13 cellular contexts compared by ENCODE assay signal in genomic region chr2:31239842-31240198, GRCh38. TPM values are rescaled to one million over a fixed set of nuclear protein-coding genes. Genes with fewer than 3 reads are reported as not detected.
DNase-seq lines count a peak whose midpoint lies in the region; ATAC-seq and TF ChIP-seq lines count a peak whose summit lies in the region.
"Had no signal": no experiment of that assay in that cellular context is flagged by ENCODE, and none has a peak within 500 bp of the region (broad histone marks: within the 10 kb centered on the region; RNA-seq: fewer than 3 reads in every experiment).

No MANE protein-coding gene starts in this region.

- CTCF ChIA-PET in mammary epithelial cell (lab: Charles Lee; ENCODE audit: low non-redundant PET): no interaction called here

- H3K4me1 Mint-ChIP-seq in neural progenitor cell: peaks cover 14% of the 10 kb centered on the region

- H3K36me3 Mint-ChIP-seq in neural progenitor cell: no peaks in the 10 kb centered on the region

- peak overlapping the region; percentile 81 for H2AFZ ChIP-seq in mammary epithelial cell (ENCODE audit: low read depth, low read length)
- H2AFZ ChIP-seq in neural progenitor cell (replicated peaks): no peak overlapping the region

- H3K27me3 Mint-ChIP-seq in neural progenitor cell (ENCODE audit: insufficient read depth, low read depth): peaks cover 4% of the 10 kb centered on the region
- H3K27me3 Mint-ChIP-seq: CD4-positive, alpha-beta T cell had no signal

- H3K27me3 ChIP-seq in mammary epithelial cell (ENCODE audit: insufficient read depth, low read length): no peaks in the 10 kb centered on the region
- peaks cover 0 to 2% (median 0%) of the 10 kb centered on the region in 3 donors for H3K27me3 ChIP-seq in psoas muscle (ENCODE audit: insufficient read depth in 3 of 3, low read length in 2 of 3)
- peaks cover 5% of the 10 kb centered on the region for H3K27me3 ChIP-seq in H7 (ENCODE audit: control insufficient read depth, insufficient read depth, low read length)
- H3K27me3 ChIP-seq in neural progenitor cell: peaks cover 6% of the 10 kb centered on the region
- H3K27me3 ChIP-seq: ovary had no signal

- ATAC-seq in psoas muscle: peak; percentile 87 to 94 (median 90)

- intact Hi-C loops in mammary epithelial cell (cut with micrococcal nuclease): loop anchor here (2.0 to 10.0 kb wide), 2 partner anchors 13 to 485 kb away; no protein-coding TSS in a partner anchor
- intact Hi-C loops in psoas muscle (cut with DNase I): loop anchor here (2.0 to 5.0 kb wide), 2 partner anchors 92 to 97 kb away; no protein-coding TSS in a partner anchor

- no peak overlapping the region for H3K9ac ChIP-seq in mammary epithelial cell (ENCODE audit: insufficient read depth, low read length)
- no peak overlapping the region for H3K9ac ChIP-seq in neural progenitor cell

- TF ChIP-seq CTCF in mammary epithelial cell (conservative IDR thresholded peaks at IDR 0.05 in 1 of 2, IDR thresholded peaks at IDR 0.05 in 1 of 2; ENCODE audit: extremely low read depth in 1 of 2, insufficient read depth in 1 of 2, low read depth in 1 of 2, low read length in 2 of 2) (no peak), psoas muscle (IDR thresholded peaks at IDR 0.05) (no peak), neural progenitor cell (IDR thresholded peaks at IDR 0.05) (no peak)

- peaks cover 31% of the 10 kb centered on the region for H3K4me1 ChIP-seq in mammary epithelial cell (ENCODE audit: insufficient read depth, low read length)
- peaks cover 38% of the 10 kb centered on the region for H3K4me1 ChIP-seq in psoas muscle
- H3K4me1 ChIP-seq in neural progenitor cell: peaks cover 4% of the 10 kb centered on the region

- H3K4me2 ChIP-seq in mammary epithelial cell (ENCODE audit: insufficient read depth, low read depth, low read length) (peak overlapping the region; percentile 53), neural progenitor cell (no peak overlapping the region)

- no TSS peak for BruUV-seq in mammary epithelial cell (replicated peaks; lab: Mats Ljungman, UMichigan)

- H3K9me3 ChIP-seq in mammary epithelial cell (replicated peaks; ENCODE audit: insufficient read depth, low read length) (no peaks in the 10 kb centered on the region), psoas muscle (no peaks in the 10 kb centered on the region), neural progenitor cell (ENCODE audit: low read depth) (no peaks in the 10 kb centered on the region)
- H3K9me3 ChIP-seq: ovary had no signal

- H3K4me3 Mint-ChIP-seq in neural progenitor cell: no peak overlapping the region
- H3K4me3 Mint-ChIP-seq: CD4-positive, alpha-beta T cell had no signal

- DNase-seq in EH (ENCODE audit: low read depth) (peak; percentile 84), mammary epithelial cell (no peak), iris pigment epithelial cell (ENCODE audit: low read depth) (peak; percentile 43), psoas muscle (peak; percentile 73 to 89), H7 (no peak), neural progenitor cell (ENCODE audit: low spot score) (no peak)
- no peak for DNase-seq in activated CD4-positive, alpha-beta T cell treated with anti-CD3 and anti-CD28 coated beads for 48 hours
- DNase-seq in activated effector memory CD4-positive, alpha-beta T cell treated with Interleukin-2 at 50 U/mL for 16 hours: no peak
- DNase-seq: activated gamma-delta T cell; CD4-positive, alpha-beta T cell; foreskin melanocyte; ovary; stimulated activated CD8-positive, alpha-beta memory T cell treated with anti-CD3 and anti-CD28 coated beads, Interleukin-4, amount 100 ng/mL, for 48 hours had no signal

- H3F3A ChIP-seq in neural progenitor cell (ENCODE audit: low read depth): no peaks in the 10 kb centered on the region

- H4K20me1 ChIP-seq in mammary epithelial cell (ENCODE audit: insufficient read depth, low read length): no peaks in the 10 kb centered on the region
- H4K20me1 ChIP-seq in neural progenitor cell (ENCODE audit: low read depth): peaks cover 6% of the 10 kb centered on the region

- H3K27ac ChIP-seq in mammary epithelial cell (ENCODE audit: insufficient read depth, low read depth, low read length): no peak overlapping the region
- peak overlapping the region; percentile 84 for H3K27ac ChIP-seq in psoas muscle
- no peak overlapping the region for H3K27ac ChIP-seq in neural progenitor cell

- H3K4me3 ChIP-seq in mammary epithelial cell (replicated peaks in 1 of 3; ENCODE audit: insufficient read depth in 1 of 3, low read depth in 2 of 3, low read length in 3 of 3) (no peak overlapping the region), psoas muscle (no peak overlapping the region), H7 (ENCODE audit: insufficient read depth, low read depth, low read length) (no peak overlapping the region), neural progenitor cell (no peak overlapping the region)
- H3K4me3 ChIP-seq: ovary had no signal

- WGBS in mammary epithelial cell (ENCODE audit: low coverage, missing lambda C conversion rate): 24% methylated on average over 7 of the region's 14 CpGs
- 10 to 51% (median 21%) methylated on average over 12 to 14 of the region's 14 CpGs for WGBS in psoas muscle, 3 donors

- dilution Hi-C loops in mammary epithelial cell (cut with HindIII; ENCODE audit: low sequenced_read_pairs): no loop called here

- in situ Hi-C loops in mammary epithelial cell (cut with MboI; ENCODE audit: low sequenced_read_pairs in 2 of 2): loop anchor here in 1 of 2 donors (10.0 to 25.0 kb wide), 2 partner anchors 95 to 197 kb away; no protein-coding TSS in a partner anchor

- H3K36me3 ChIP-seq in mammary epithelial cell (ENCODE audit: insufficient read depth, low read length) (no peaks in the 10 kb centered on the region), psoas muscle (ENCODE audit: insufficient read depth in 1 of 2, low read depth in 1 of 2) (no peaks in the 10 kb centered on the region), H7 (replicated peaks; ENCODE audit: control insufficient read depth, insufficient read depth, low read length) (peaks cover 2% of the 10 kb centered on the region; the same call in 1 of the 2 replicates), neural progenitor cell (no peaks in the 10 kb centered on the region)
- H3K36me3 ChIP-seq: ovary had no signal

- H3K27ac Mint-ChIP-seq in neural progenitor cell: no peak overlapping the region
- H3K27ac Mint-ChIP-seq: CD4-positive, alpha-beta T cell had no signal

- H3K79me2 ChIP-seq in mammary epithelial cell (ENCODE audit: insufficient read depth, low read length) (no peaks in the 10 kb centered on the region), neural progenitor cell (ENCODE audit: low read depth) (peaks cover 5% of the 10 kb centered on the region)

- no peaks in the 10 kb centered on the region for H3K9me3 Mint-ChIP-seq in neural progenitor cell
- H3K9me3 Mint-ChIP-seq: CD4-positive, alpha-beta T cell had no signal

RNA-seq across cellular contexts. Expression of gene EHD3, which starts 5.9 kb away (rescaled TPM):
- 10 to 100 TPM; 39.4 to 53.3 TPM for total RNA-seq in mammary epithelial cell
- 12.3 TPM for polyA plus RNA-seq in mammary epithelial cell
- 9.6 TPM for polyA minus RNA-seq in mammary epithelial cell
- 1 to 10 TPM; 1.5 to 2.9 (median 2.0) TPM for total RNA-seq in psoas muscle
- polyA plus RNA-seq in psoas muscle: 1 to 10 TPM in 2 of 3 donors, under 1 TPM in 1; 0.73 to 5.2 (median 1.3) TPM
- 7.3 and 8.7 TPM in 2 replicates for total RNA-seq in H7 (2014; rRNA removed; shearing (Covaris generic))
- 3.9 and 10.7 TPM in 2 replicates for total RNA-seq in neural progenitor cell (ENCODE audit: low replicate concordance)

RNA-seq across cellular contexts. Expression of gene CAPN14, which starts 22.5 kb away (rescaled TPM):
- total RNA-seq in mammary epithelial cell (under 1 TPM; 0.17 to 0.47 TPM), psoas muscle (under 1 TPM in 1 of 4 donors, not detected in 3; 0.13 TPM), neural progenitor cell (ENCODE audit: low replicate concordance) (0.04 and 0.19 TPM in 2 replicates)
- polyA plus RNA-seq in mammary epithelial cell (0.20 TPM), psoas muscle (under 1 TPM; 0.01 to 0.04 (median 0.03) TPM)
- polyA minus RNA-seq in mammary epithelial cell: 3.2 TPM
- total RNA-seq in H7 (2014; rRNA removed; shearing (Covaris generic)): 0.11 and 0.17 TPM in 2 replicates

Comparison
In these comparisons a context has a peak if more than half of its experiments do, and no peak if none do; other contexts are left out.
1. DNase-seq: peak in EH (single experiment), iris pigment epithelial cell (single experiment) and psoas muscle (2 of 2); none in mammary epithelial cell (single experiment), activated CD4-positive, alpha-beta T cell treated with anti-CD3 and anti-CD28 coated beads for 48 hours (single experiment), H7 (single experiment), activated effector memory CD4-positive, alpha-beta T cell treated with Interleukin-2 at 50 U/mL for 16 hours (single experiment) and neural progenitor cell (single experiment).